ENCODE assay signal across 17 cellular contexts in genomic region chr15:71598741-71599140, GRCh38.
A peak's percentile ranks its signal among the peaks of the same experiment; 100 is the strongest.
DNase-seq lines count a peak whose midpoint lies in the region; ATAC-seq and TF ChIP-seq lines count a peak whose summit lies in the region.
"Had no signal": no experiment of that assay in that cellular context is flagged by ENCODE, and none has a peak within 500 bp of the region (broad histone marks: within the 10 kb centered on the region; RNA-seq: fewer than 3 reads in every experiment).

No MANE protein-coding gene starts in this region.

- peak overlapping the region in 9 of 12 donors; percentile 42 to 91 (median 66) for H3K27ac ChIP-seq in heart left ventricle
- H3K27ac ChIP-seq in right cardiac atrium (ENCODE audit: low read length), result no peak overlapping the region
- peak overlapping the region; percentile 80 for H3K27ac ChIP-seq in SJCRH30
- peak overlapping the region; percentile 43 for H3K27ac ChIP-seq in lower lobe of right lung
- peak overlapping the region; percentile 82 for H3K27ac ChIP-seq in vagina
- H3K27ac ChIP-seq: BLaER1 treated with 17β-estradiol and CSF1 and Interleukin-3, amounts not matched to agents 10 nM and 100 nM; GM23248; HL-60 had no signal

- ATAC-seq in heart left ventricle (no peak), right cardiac atrium (no peak), lower lobe of right lung (no peak)
- ATAC-seq: GM12878, HCT116 had no signal

- no peak for TF ChIP-seq POLR2A in heart left ventricle (IDR thresholded peaks at IDR 0.05)
- TF ChIP-seq POLR2A in vagina (IDR thresholded peaks at IDR 0.05), result no peak

- DNase-seq in heart left ventricle, result no peak
- no peak for DNase-seq in right cardiac atrium
- peak; percentile 66 to 84 for DNase-seq in SJCRH30
- DNase-seq in lower lobe of right lung, result no peak
- DNase-seq in vagina (ENCODE audit: extremely low spot score in 2 of 2), result no peak
- DNase-seq in NCI-H2107 treated with DMSO at 0.1 percent for 48 hours (lab: John Stamatoyannopoulos, UW; ENCODE audit: unreplicated experiment), result no peak
- DNase-seq in NCI-H2029 (lab: John Stamatoyannopoulos, UW), result no peak
- DNase-seq: ACHN; Calu3; CD4-positive, CD25-positive, alpha-beta regulatory T cell; DMS 273 treated with DMSO at 0.1 percent for 48 hours; DMS79; GM23248 had no signal

- no peak overlapping the region for H3K4me3 ChIP-seq in heart left ventricle
- no peak overlapping the region for H3K4me3 ChIP-seq in right cardiac atrium (ENCODE audit: low read length)
- no peak overlapping the region for H3K4me3 ChIP-seq in SJCRH30
- H3K4me3 ChIP-seq in lower lobe of right lung, result no peak overlapping the region
- H3K4me3 ChIP-seq in vagina, result no peak overlapping the region
- H3K4me3 ChIP-seq: BLaER1 treated with 17β-estradiol and CSF1 and Interleukin-3, amounts not matched to agents 10 nM and 100 nM; GM12878; GM23248 had no signal

- no peaks in the 10 kb centered on the region for H3K9me3 ChIP-seq in heart left ventricle
- H3K9me3 ChIP-seq in right cardiac atrium (ENCODE audit: control insufficient read depth, low read length), result no peaks in the 10 kb centered on the region
- H3K9me3 ChIP-seq in SJCRH30 (replicated peaks), result no peaks in the 10 kb centered on the region
- no peaks in the 10 kb centered on the region for H3K9me3 ChIP-seq in lower lobe of right lung
- H3K9me3 ChIP-seq in vagina, result no peaks in the 10 kb centered on the region

- intact Hi-C loops in heart left ventricle (cut with DNase I) (no loop called here), right cardiac atrium (cut with DNase I) (no loop called here), lower lobe of right lung (cut with DNase I) (no loop called here), vagina (cut with DNase I) (no loop called here)

- H3K4me1 ChIP-seq in heart left ventricle (peaks cover 0 to 50% (median 23%) of the 10 kb centered on the region in 12 donors), right cardiac atrium (ENCODE audit: control insufficient read depth, insufficient read depth, low read length) (peaks cover 17% of the 10 kb centered on the region), SJCRH30 (peaks cover 20% of the 10 kb centered on the region), lower lobe of right lung (peaks cover 31% of the 10 kb centered on the region), vagina (peaks cover 56% of the 10 kb centered on the region)
- H3K4me1 ChIP-seq: BLaER1 treated with 17β-estradiol and CSF1 and Interleukin-3, amounts not matched to agents 10 nM and 100 nM had no signal

- H3K27me3 ChIP-seq in heart left ventricle, result no peaks in the 10 kb centered on the region
- H3K27me3 ChIP-seq in right cardiac atrium (ENCODE audit: control insufficient read depth, insufficient read depth), result no peaks in the 10 kb centered on the region
- H3K27me3 ChIP-seq in SJCRH30, result no peaks in the 10 kb centered on the region
- H3K27me3 ChIP-seq in lower lobe of right lung (ENCODE audit: low read depth), result no peaks in the 10 kb centered on the region
- no peaks in the 10 kb centered on the region for H3K27me3 ChIP-seq in vagina
- H3K27me3 ChIP-seq: BLaER1 treated with 17β-estradiol and CSF1 and Interleukin-3, amounts not matched to agents 10 nM and 100 nM had no signal

- H3K36me3 ChIP-seq in heart left ventricle (no peaks in the 10 kb centered on the region), SJCRH30 (no peaks in the 10 kb centered on the region), lower lobe of right lung (no peaks in the 10 kb centered on the region), vagina (no peaks in the 10 kb centered on the region)
- H3K36me3 ChIP-seq: BLaER1 treated with 17β-estradiol and CSF1 and Interleukin-3, amounts not matched to agents 10 nM and 100 nM had no signal

- 68 to 88% (median 81%) methylated on average over 6 of the region's 6 CpGs for WGBS in heart left ventricle, 4 donors
- WGBS in right cardiac atrium, result 84% methylated on average over 6 of the region's 6 CpGs

- TF ChIP-seq CTCF in heart left ventricle (IDR thresholded peaks at IDR 0.05) (no peak), lower lobe of right lung (IDR thresholded peaks at IDR 0.05) (no peak), vagina (IDR thresholded peaks at IDR 0.05) (no peak)

Comparison
In these comparisons a context has a peak if more than half of its experiments do, and no peak if none do; other contexts are left out.
1. DNase-seq: peak in SJCRH30 (2 of 2); none in heart left ventricle (0 of 5), right cardiac atrium (0 of 3), lower lobe of right lung (single experiment), vagina (0 of 2), NCI-H2107 treated with DMSO at 0.1 percent for 48 hours (single experiment) and NCI-H2029 (single experiment).